22 cellular contexts compared by ENCODE assay signal in the genomic region with DNA sequence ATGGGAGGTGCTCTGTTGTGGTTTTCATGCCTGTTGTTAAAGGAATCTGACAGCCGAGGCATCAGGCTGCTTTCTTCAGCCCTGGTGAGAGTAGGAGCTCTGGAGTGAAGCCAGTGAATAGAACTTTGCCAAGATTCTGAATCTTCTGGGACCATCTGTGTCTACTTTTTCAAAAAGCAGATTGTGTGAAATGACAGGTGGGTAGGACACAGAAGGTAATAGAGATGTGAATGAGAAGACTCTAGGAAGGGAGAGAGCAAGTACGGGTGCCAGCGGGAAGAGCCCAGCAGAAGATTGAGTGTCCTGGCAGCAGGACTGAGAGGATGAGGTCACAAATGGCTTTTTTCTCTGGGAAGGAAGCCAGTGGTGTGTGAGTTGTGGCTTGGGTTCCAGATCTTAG.
A peak's percentile ranks its signal among the peaks of the same experiment; 100 is the strongest.
DNase-seq lines count a peak whose midpoint lies in the region; ATAC-seq and TF ChIP-seq lines count a peak whose summit lies in the region.
"Had no signal": no experiment of that assay in that cellular context is flagged by ENCODE, and none has a peak within 500 bp of the region (broad histone marks: within the 10 kb centered on the region; RNA-seq: fewer than 3 reads in every experiment).

No MANE protein-coding gene starts in this region.

- no peaks in the 10 kb centered on the region for H3K36me3 ChIP-seq in vagina
- H3K36me3 ChIP-seq: BLaER1, heart left ventricle, prostate gland, upper lobe of left lung had no signal

- no peaks in the 10 kb centered on the region for H3K27me3 ChIP-seq in vagina
- H3K27me3 ChIP-seq: BLaER1, heart left ventricle, upper lobe of left lung had no signal

- H3K27ac ChIP-seq in vagina: no peak overlapping the region
- H3K27ac ChIP-seq: BLaER1, heart left ventricle, prostate gland, upper lobe of left lung had no signal

- no peak for TF ChIP-seq CTCF in HFFc6 (IDR thresholded peaks at IDR 0.05)
- no peak for TF ChIP-seq CTCF in CD14-positive monocyte (IDR thresholded peaks at IDR 0.05)
- TF ChIP-seq CTCF in vagina (IDR thresholded peaks at IDR 0.05): no peak

- no peaks in the 10 kb centered on the region for H3K4me1 Mint-ChIP-seq in HFFc6 (ENCODE audit: low read depth)
- H3K4me1 Mint-ChIP-seq in CD14-positive monocyte: no peaks in the 10 kb centered on the region
- H3K4me1 Mint-ChIP-seq: activated naive CD8-positive, alpha-beta T cell treated with anti-CD3 and anti-CD28 coated beads for 36 hours; memory B cell had no signal

- H3K9me3 Mint-ChIP-seq in HFFc6 (peaks cover 58% of the 10 kb centered on the region), CD14-positive monocyte (peaks cover 2 to 20% (median 5%) of the 10 kb centered on the region in 7 donors)

- H3K9me3 ChIP-seq in vagina: no peaks in the 10 kb centered on the region
- H3K9me3 ChIP-seq: prostate gland had no signal

- H3K27me3 Mint-ChIP-seq in HFFc6 (ENCODE audit: insufficient read depth) (no peaks in the 10 kb centered on the region), CD14-positive monocyte (ENCODE audit: low read depth in 3 of 3) (no peaks in the 10 kb centered on the region)
- H3K27me3 Mint-ChIP-seq: activated naive CD8-positive, alpha-beta T cell treated with anti-CD3 and anti-CD28 coated beads for 36 hours had no signal

- intact Hi-C loops in CD14-positive monocyte (cut with micrococcal nuclease) (no loop called here), vagina (cut with DNase I) (no loop called here)

- H3K27ac Mint-ChIP-seq in HFFc6 (no peak overlapping the region), CD14-positive monocyte (no peak overlapping the region)
- H3K27ac Mint-ChIP-seq: activated naive CD8-positive, alpha-beta T cell treated with anti-CD3 and anti-CD28 coated beads for 36 hours; H9; memory B cell had no signal

- DNase-seq in DMS 273 (lab: John Stamatoyannopoulos, UW; ENCODE audit: unreplicated experiment): peak; percentile 91
- peak; percentile 91 for DNase-seq in NCI-H2171 treated with DMSO at 0.1 percent for 48 hours (lab: John Stamatoyannopoulos, UW)
- DNase-seq in cerebellum (ENCODE audit: low spot score): peak; percentile 5
- DNase-seq in medulla oblongata (ENCODE audit: extremely low spot score): peak; percentile 49
- no peak for DNase-seq in HFFc6
- DNase-seq in CD14-positive monocyte (ENCODE audit: low spot score): no peak
- no peak for DNase-seq in vagina (ENCODE audit: extremely low spot score in 2 of 2)
- DNase-seq: activated CD4-positive, alpha-beta T cell treated with anti-CD3 and anti-CD28 coated beads, Interleukin-2, amount 50 U/mL, for 4 hours; activated CD4-positive, CD25-positive, alpha-beta regulatory T cell; activated naive CD8-positive, alpha-beta T cell treated with anti-CD3 and anti-CD28 coated beads for 36 hours; Caco-2; cortex of kidney; H9; heart left ventricle; Kasumi-1; NCI-H1694 treated with DMSO at 0.1 percent for 48 hours; NCI-H774; upper lobe of left lung had no signal

- ATAC-seq in GM19455 (IDR thresholded peaks at IDR 0.05; ENCODE audit: unreplicated experiment): no peak

- TF ChIP-seq POLR2A in vagina (IDR thresholded peaks at IDR 0.05): no peak

- H3K4me1 ChIP-seq in vagina: no peaks in the 10 kb centered on the region
- H3K4me1 ChIP-seq: BLaER1, Caco-2, prostate gland, upper lobe of left lung had no signal

- H3K4me3 ChIP-seq in vagina: no peak overlapping the region
- H3K4me3 ChIP-seq: BLaER1, heart left ventricle, prostate gland, upper lobe of left lung had no signal

- H3K4me3 Mint-ChIP-seq in HFFc6 (no peak overlapping the region), CD14-positive monocyte (no peak overlapping the region)
- H3K4me3 Mint-ChIP-seq: activated naive CD8-positive, alpha-beta T cell treated with anti-CD3 and anti-CD28 coated beads for 36 hours; H9; memory B cell had no signal

- peaks cover 7% of the 10 kb centered on the region; the same call in 1 of the 2 replicates for H3K36me3 Mint-ChIP-seq in HFFc6 (ENCODE audit: low read depth)
- H3K36me3 Mint-ChIP-seq in CD14-positive monocyte: no peaks in the 10 kb centered on the region
- H3K36me3 Mint-ChIP-seq: activated naive CD8-positive, alpha-beta T cell treated with anti-CD3 and anti-CD28 coated beads for 36 hours had no signal

Comparison
In these comparisons a context has a peak if more than half of its experiments do, and no peak if none do; other contexts are left out.
1. DNase-seq: peak in DMS 273 (single experiment), NCI-H2171 treated with DMSO at 0.1 percent for 48 hours (single experiment), cerebellum (single experiment) and medulla oblongata (single experiment); none in HFFc6 (single experiment), CD14-positive monocyte (single experiment) and vagina (0 of 2).